In genomic region chr9:119313846-119314245, GRCh38 we compare ENCODE assay signal across 8 cellular contexts. TPM values are rescaled to one million over a fixed set of nuclear protein-coding genes. Genes with fewer than 3 reads are reported as not detected.
"Had no signal": no experiment of that assay in that cellular context is flagged by ENCODE, and none has a peak within 500 bp of the region (broad histone marks: within the 10 kb centered on the region; RNA-seq: fewer than 3 reads in every experiment).

No MANE protein-coding gene starts in this region.

- DNase-seq: GDM1, GF-D8 had no signal

- FAIRE-seq: G401.6, GM12891, GM12892, GM18507, GM19239 had no signal

RNA-seq across cellular contexts. Expression of gene BRINP1, which starts 55.4 kb away (rescaled TPM):
- total RNA-seq: G401 had no signal
